ENCODE assay signal across 9 cellular contexts in the genomic region with DNA sequence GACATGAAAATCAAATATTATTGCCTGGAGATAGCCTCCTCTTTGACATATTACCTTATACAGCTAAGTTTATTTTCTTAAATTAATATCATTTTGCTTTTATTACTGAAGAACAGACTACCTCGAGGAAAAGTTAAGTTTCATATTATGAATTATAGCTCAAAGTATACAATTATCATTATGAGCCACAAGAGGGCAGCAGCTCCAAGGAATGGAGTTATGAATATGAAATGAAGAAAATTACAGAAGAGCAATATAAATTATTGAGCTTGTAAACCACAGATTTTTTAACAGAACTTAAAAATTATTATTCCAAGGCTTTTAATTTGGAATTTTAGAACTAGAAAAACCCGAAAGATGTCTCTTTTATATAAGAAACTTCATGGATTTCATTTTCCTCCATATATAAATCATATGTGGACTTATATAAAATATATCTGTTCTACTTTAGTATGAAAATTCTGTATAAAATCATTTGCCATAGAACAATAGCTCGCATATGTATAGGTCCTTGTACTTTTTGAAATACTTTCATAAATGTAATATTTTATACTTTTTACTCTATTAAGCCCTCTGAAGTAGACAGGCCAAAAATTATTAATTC. TPM values are rescaled to one million over a fixed set of nuclear protein-coding genes. Genes with fewer than 3 reads are reported as not detected.
A peak's percentile ranks its signal among the peaks of the same experiment; 100 is the strongest.
DNase-seq lines count a peak whose midpoint lies in the region; ATAC-seq, FAIRE-seq and TF ChIP-seq lines count a peak whose summit lies in the region.
"Had no signal": no experiment of that assay in that cellular context is flagged by ENCODE, and none has a peak within 500 bp of the region (broad histone marks: within the 10 kb centered on the region; RNA-seq: fewer than 3 reads in every experiment).

No MANE protein-coding gene starts in this region.

- no TSS peak for BruUV-seq in endothelial cell of umbilical vein (replicated peaks; lab: Mats Ljungman, UMichigan)

- H3K27me3 ChIP-seq in MM.1S (replicated peaks; ENCODE audit: insufficient read depth, low read length) (no peaks in the 10 kb centered on the region), endothelial cell of umbilical vein (ENCODE audit: control insufficient read depth in 2 of 2, insufficient read depth in 2 of 2, low read length in 2 of 2) (peaks cover 3 to 10% of the 10 kb centered on the region in 2 experiments), ovary (no peaks in the 10 kb centered on the region)

- CTCF ChIA-PET in endothelial cell of umbilical vein (lab: Charles Lee): interaction anchor here (0.5 to 4.8 kb wide), 63 partner anchors 9 to 1500 kb away, joined by 3 to 124 read pairs (median 6); partner anchors contain the start of genes IQUB, NDUFA5 and WASL

- no peak for TF ChIP-seq POLR2A in endothelial cell of umbilical vein (IDR thresholded peaks at IDR 0.05; ENCODE audit: low read depth, low read length)
- TF ChIP-seq POLR2A in ovary (IDR thresholded peaks at IDR 0.05): no peak

- no peaks in the 10 kb centered on the region for H3K9me1 ChIP-seq in endothelial cell of umbilical vein (replicated peaks; ENCODE audit: control insufficient read depth, extremely low read depth, insufficient read depth, low read length)

- intact Hi-C loops in endothelial cell of umbilical vein (cut with micrococcal nuclease): loop anchor here (1.0 to 5.0 kb wide), 6 partner anchors 43 to 378 kb away; no protein-coding TSS in a partner anchor
- intact Hi-C loops in ovary (cut with DNase I): no loop called here

- DNase-seq in NCI-H510A treated with DMSO at 0.1 percent for 48 hours (lab: John Stamatoyannopoulos, UW) (peak; percentile 36), NCI-H510A (lab: John Stamatoyannopoulos, UW) (no peak), MM.1S (peak; percentile 69), SW480 (ENCODE audit: low spot score) (peak; percentile 44), endothelial cell of umbilical vein (ENCODE audit: low read depth, low spot score) (peak; percentile 62), ovary (peak in 2 of 5 donors; percentile 20 to 22)

- WGBS in ovary, 3 donors: 13 to 18% (median 16%) methylated on average over 3 of the region's 3 CpGs

- H3K9me2 ChIP-seq in MM.1S (replicated peaks; ENCODE audit: insufficient read depth, low read length): no peaks in the 10 kb centered on the region

- ATAC-seq in GM21529 (IDR thresholded peaks at IDR 0.05; ENCODE audit: unreplicated experiment): peak; percentile 66
- no peak for ATAC-seq in GM21447 (IDR thresholded peaks at IDR 0.05; ENCODE audit: unreplicated experiment)
- ATAC-seq: stimulated activated naive CD8-positive, alpha-beta T cell treated with anti-CD3 and anti-CD28 coated beads, Interleukin-15, amount 100 ng/mL, for 72 hours had no signal

- no peaks in the 10 kb centered on the region for H3K79me2 ChIP-seq in MM.1S (ENCODE audit: low read length)
- no peaks in the 10 kb centered on the region for H3K79me2 ChIP-seq in endothelial cell of umbilical vein (ENCODE audit: control insufficient read depth, insufficient read depth, low read length)

- peak; percentile 89 for TF ChIP-seq CTCF in MM.1S (IDR thresholded peaks at IDR 0.05; ENCODE audit: low read length)
- TF ChIP-seq CTCF in endothelial cell of umbilical vein (IDR thresholded peaks at IDR 0.05; ENCODE audit: extremely low read depth in 1 of 2, insufficient read depth in 1 of 2, low read depth in 1 of 2, low read length in 2 of 2): peak; percentile 25 to 37
- peak; percentile 27 to 45 (median 35) for TF ChIP-seq CTCF in ovary (IDR thresholded peaks at IDR 0.05)

- peak; percentile 62 for FAIRE-seq in endothelial cell of umbilical vein (lab: Jason Lieb, UNC)

- dilution Hi-C loops in endothelial cell of umbilical vein (cut with MboI; ENCODE audit: extremely low pct_ligation_motif_present, low sequenced_read_pairs): no loop called here

- H3K4me1 ChIP-seq in MM.1S (ENCODE audit: low read length) (no peaks in the 10 kb centered on the region), endothelial cell of umbilical vein (ENCODE audit: control insufficient read depth, extremely low read depth, insufficient read depth, low read length) (no peaks in the 10 kb centered on the region), ovary (ENCODE audit: insufficient read depth) (no peaks in the 10 kb centered on the region)

- H4K20me1 ChIP-seq in MM.1S (ENCODE audit: insufficient read depth, low read length) (no peaks in the 10 kb centered on the region), endothelial cell of umbilical vein (replicated peaks; ENCODE audit: control insufficient read depth, extremely low read depth, insufficient read depth, low read length) (no peaks in the 10 kb centered on the region)

- no peaks in the 10 kb centered on the region for H3F3A ChIP-seq in MM.1S (ENCODE audit: insufficient read depth, low read length)

- H3K4me3 ChIP-seq in MM.1S (ENCODE audit: low read length) (no peak overlapping the region), endothelial cell of umbilical vein (replicated peaks in 1 of 3; ENCODE audit: insufficient read depth in 1 of 3, low read depth in 1 of 3, low read length in 3 of 3) (no peak overlapping the region), ovary (no peak overlapping the region)

- H3K27ac ChIP-seq in MM.1S (ENCODE audit: low read length) (no peak overlapping the region), endothelial cell of umbilical vein (ENCODE audit: insufficient read depth, low read depth, low read length) (no peak overlapping the region), ovary (no peak overlapping the region)

- H3K4me2 ChIP-seq in MM.1S (ENCODE audit: low read depth, low read length): peak overlapping the region; percentile 23; the same call in 1 of the 2 replicates
- H3K4me2 ChIP-seq in endothelial cell of umbilical vein (ENCODE audit: insufficient read depth, low read length): no peak overlapping the region

- H3K9me3 ChIP-seq in MM.1S (replicated peaks; ENCODE audit: insufficient read depth, low read length): no peaks in the 10 kb centered on the region
- H3K9me3 ChIP-seq in endothelial cell of umbilical vein (replicated peaks; ENCODE audit: control insufficient read depth, insufficient read depth, low read length): no peaks in the 10 kb centered on the region
- H3K9me3 ChIP-seq in ovary: no peaks in the 10 kb centered on the region

- no peak for TF ChIP-seq EP300 in ovary (IDR thresholded peaks at IDR 0.05)

- no peak overlapping the region for H2AFZ ChIP-seq in MM.1S (ENCODE audit: low read length)
- H2AFZ ChIP-seq in endothelial cell of umbilical vein (ENCODE audit: low read depth, low read length): no peak overlapping the region

- no peak overlapping the region for H3K9ac ChIP-seq in MM.1S (ENCODE audit: low read length)
- H3K9ac ChIP-seq in endothelial cell of umbilical vein (replicated peaks; ENCODE audit: extremely low read depth, insufficient read depth, low read length): no peak overlapping the region

- POLR2A ChIA-PET in endothelial cell of umbilical vein (lab: Charles Lee): interaction anchor here (0.7 to 1.1 kb wide), 3 partner anchors 40 to 138 kb away, joined by 3 to 14 read pairs (median 4); partner anchors contain the start of genes IQUB and NDUFA5

- no peaks in the 10 kb centered on the region for H3K36me3 ChIP-seq in MM.1S (replicated peaks; ENCODE audit: insufficient read depth, low read length)
- no peaks in the 10 kb centered on the region for H3K36me3 ChIP-seq in endothelial cell of umbilical vein (ENCODE audit: control insufficient read depth in 2 of 2, extremely low read depth in 1 of 2, insufficient read depth in 2 of 2, low read length in 2 of 2)
- H3K36me3 ChIP-seq in ovary: no peaks in the 10 kb centered on the region

TF ChIP-seq in endothelial cell of umbilical vein, 7 proteins besides CTCF, POLR2A, EP300 and RAD21:
- no peak for TF ChIP-seq JUN (IDR thresholded peaks at IDR 0.05; ENCODE audit: borderline replicate concordance, insufficient read depth, insufficient read length, low read depth)
- no peak for TF ChIP-seq MAX (IDR thresholded peaks at IDR 0.05; ENCODE audit: insufficient read depth, insufficient read length)
- no peak for TF ChIP-seq MYC (IDR thresholded peaks at IDR 0.05; ENCODE audit: low read depth, low read length)
- TF ChIP-seq EZH2 (IDR thresholded peaks at IDR 0.05; ENCODE audit: borderline replicate concordance, low read depth, low read length, severe bottlenecking): no peak
- no peak for TF ChIP-seq FOS (IDR thresholded peaks at IDR 0.05; ENCODE audit: borderline replicate concordance, insufficient read depth, low read length)
- TF ChIP-seq POLR2AphosphoS5 (IDR thresholded peaks at IDR 0.05; ENCODE audit: insufficient read depth, low read depth, low read length): no peak
- TF ChIP-seq GATA2 (IDR thresholded peaks at IDR 0.05; ENCODE audit: insufficient read depth, insufficient read length, low read depth, low read length): no peak

RNA-seq across cellular contexts. Expression of gene IQUB, which starts 40.1 kb away (rescaled TPM):
- total RNA-seq in endothelial cell of umbilical vein (not detected in 2 replicates), ovary (10 to 100 TPM in 1 of 7 donors, 1 to 10 TPM in 3, under 1 TPM in 3; 0.35 to 11.3 (median 1.2) TPM)
- polyA plus RNA-seq in endothelial cell of umbilical vein (0.01 TPM in 1 of 2 replicates, not detected in the other), ovary (under 1 TPM; 0.39 to 0.70 TPM)
- polyA plus RNA-seq in endothelial cell of umbilical vein (2011; cell fraction: cytosol; rRNA removed): 0.05 and 0.06 TPM in 2 replicates
- 0.11 and 0.17 TPM in 2 replicates for polyA plus RNA-seq in endothelial cell of umbilical vein (2011; cell fraction: nucleus; rRNA removed)
- polyA plus RNA-seq in endothelial cell of umbilical vein (2012): 0.28 TPM in 1 of 2 replicates, not detected in the other
- polyA minus RNA-seq in endothelial cell of umbilical vein: not detected in 2 replicates
- polyA minus RNA-seq in endothelial cell of umbilical vein (2011; cell fraction: cytosol; rRNA and poly(A)+ RNA removed): not detected
- 0.43 and 0.77 TPM in 2 replicates for polyA minus RNA-seq in endothelial cell of umbilical vein (2011; cell fraction: nucleus; rRNA and poly(A)+ RNA removed)

Comparison
In these comparisons a context has a peak if more than half of its experiments do, and no peak if none do; other contexts are left out.
1. CTCF ChIP-seq: peak in every context shown above with its lines; median percentile 89 in MM.1S; 35 in ovary; 31 in endothelial cell of umbilical vein.